17 cellular contexts compared by ENCODE assay signal in the genomic region with DNA sequence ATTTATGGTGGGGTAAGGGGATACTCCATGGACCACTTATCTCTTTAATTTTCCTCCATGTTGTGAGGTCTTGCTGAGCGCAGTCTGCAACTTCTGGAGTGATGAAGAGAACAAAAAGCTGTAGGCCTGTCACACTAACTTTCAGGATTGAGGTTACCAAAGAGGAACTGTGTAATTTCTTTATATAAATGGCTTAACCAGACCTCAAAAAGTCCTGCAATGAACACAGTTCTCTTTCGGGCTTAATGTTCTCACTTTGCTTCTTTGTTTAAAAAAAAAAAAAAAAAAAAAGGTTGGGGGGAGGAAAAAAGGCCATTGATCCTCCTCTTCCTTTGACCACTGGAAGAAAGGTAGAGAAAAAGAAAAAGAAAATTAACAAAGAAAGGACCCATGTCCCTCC.
A peak's percentile ranks its signal among the peaks of the same experiment; 100 is the strongest.
DNase-seq lines count a peak whose midpoint lies in the region; ATAC-seq lines count a peak whose summit lies in the region.
"Had no signal": no experiment of that assay in that cellular context is flagged by ENCODE, and none has a peak within 500 bp of the region (broad histone marks: within the 10 kb centered on the region; RNA-seq: fewer than 3 reads in every experiment).

No MANE protein-coding gene starts in this region.

- DNase-seq in pons (ENCODE audit: low spot score) (peak; percentile 29), head of caudate nucleus (no peak), NCI-H345 treated with DMSO at 0.1 percent for 48 hours (lab: John Stamatoyannopoulos, UW; ENCODE audit: unreplicated experiment) (no peak)
- DNase-seq in activated CD4-positive, alpha-beta T cell treated with anti-CD3 and anti-CD28 coated beads, Interleukin-2, amount 50 U/mL, for 4 hours = no peak
- DNase-seq in activated CD4-positive, alpha-beta T cell treated with anti-CD3 and anti-CD28 coated beads for 48 hours = no peak
- DNase-seq: activated CD4-positive, alpha-beta memory T cell treated with anti-CD3 and anti-CD28 coated beads for 36 hours; activated effector memory CD4-positive, alpha-beta T cell treated with anti-CD3 and anti-CD28 coated beads, Interleukin-2, amount 50 U/mL, for 16 hours; brain microvascular endothelial cell; effector CD8-positive, alpha-beta T cell; foreskin keratinocyte; NCI-H1048; stimulated activated CD4-positive, alpha-beta T cell treated with anti-CD3 and anti-CD28 coated beads, Interleukin-2, amount 100 ng/mL, for 24 hours; T-helper 2 cell; upper lobe of right lung had no signal

- ATAC-seq in GM18870 (IDR thresholded peaks at IDR 0.05; ENCODE audit: unreplicated experiment) = peak; percentile 61
- ATAC-seq in HG02588 (IDR thresholded peaks at IDR 0.05; ENCODE audit: unreplicated experiment) = peak; percentile 38
- ATAC-seq in HG03354 (IDR thresholded peaks at IDR 0.05; ENCODE audit: poor library complexity, severe bottlenecking, unreplicated experiment) = peak; percentile 25
- ATAC-seq: foreskin keratinocyte, upper lobe of right lung had no signal

- intact Hi-C loops in head of caudate nucleus (cut with DNase I) = no loop called here
